In genomic region chr9:62801372-62801811, GRCh38 we compare ENCODE assay signal across 8 cellular contexts.
DNase-seq lines count a peak whose midpoint lies in the region; ATAC-seq and TF ChIP-seq lines count a peak whose summit lies in the region.
"Not testable (repeated sequence)": the region's sequence is repeated elsewhere in the genome, so short reads cannot be mapped to it uniquely, and the experiment has no call there.

No MANE protein-coding gene starts in this region.

- H3K36me3 ChIP-seq in HCT116 (ENCODE audit: control insufficient read depth in 1 of 2, insufficient read depth in 2 of 2, low read length in 2 of 2); endodermal cell (ENCODE audit: control insufficient read depth, insufficient read depth, low read length); iPS-18a (ENCODE audit: control insufficient read depth, low read depth, low read length); naive thymus-derived CD4-positive, alpha-beta T cell (ENCODE audit: control insufficient read depth in 2 of 3, insufficient read depth in 3 of 3, low read length in 3 of 3): not testable (repeated sequence)

- POLR2A ChIA-PET in HCT116 (lab: Charles Lee); naive thymus-derived CD4-positive, alpha-beta T cell (lab: Charles Lee): not testable (repeated sequence)
- POLR2A ChIA-PET in activated naive CD8-positive, alpha-beta T cell treated with anti-CD3 and anti-CD28 coated beads, Interleukin-2, amount 10 ng/mL, durations not matched to agents 7 days and 5 days (lab: Charles Lee): interaction anchor here (3.3 kb wide), 1 partner anchor 1016 kb away, joined by 37 read pairs; no protein-coding TSS in a partner anchor

- 13 to 16% methylated on average over 14 to 15 of the region's 15 CpGs for WGBS in endodermal cell (ENCODE audit: insufficient coverage in 1 of 2, insufficient read length in 1 of 2), 2 experiments

- not testable (repeated sequence) for TF ChIP-seq CTCF in HCT116 (IDR thresholded peaks at IDR 0.05 in 2 of 3, conservative IDR thresholded peaks at IDR 0.05 in 1 of 3; ENCODE audit: borderline replicate concordance in 1 of 3, insufficient read depth in 1 of 3, low read depth in 2 of 3, low read length in 2 of 3); endodermal cell (conservative IDR thresholded peaks at IDR 0.05)

- H3K4me1 Mint-ChIP-seq in T-helper 17 cell: peaks cover 22% of the 10 kb centered on the region
- peaks cover 23% of the 10 kb centered on the region for H3K4me1 Mint-ChIP-seq in activated naive CD8-positive, alpha-beta T cell treated with anti-CD3 and anti-CD28 coated beads, Interleukin-2, amount 10 ng/mL, durations not matched to agents 7 days and 5 days
- H3K4me1 Mint-ChIP-seq in endodermal cell: peaks cover 20% of the 10 kb centered on the region
- peaks cover 28 to 41% (median 33%) of the 10 kb centered on the region in 7 donors for H3K4me1 Mint-ChIP-seq in naive thymus-derived CD4-positive, alpha-beta T cell

- not testable (repeated sequence) for H3K4me1 ChIP-seq in HCT116 (ENCODE audit: control insufficient read depth in 1 of 2, insufficient read depth in 2 of 2, low read length in 2 of 2); endodermal cell (ENCODE audit: control insufficient read depth, insufficient read depth, low read length); iPS-18a (ENCODE audit: control insufficient read depth, low read depth, low read length)
- H3K4me1 ChIP-seq in naive thymus-derived CD4-positive, alpha-beta T cell (ENCODE audit: control insufficient read depth in 2 of 2, insufficient read depth in 2 of 2, low read length in 2 of 2): peaks cover 3 to 14% of the 10 kb centered on the region in 2 donors

- TF ChIP-seq RAD21 in HCT116 (IDR thresholded peaks at IDR 0.05; ENCODE audit: low read depth): not testable (repeated sequence)

- not testable (repeated sequence) for ATAC-seq in HCT116; activated naive CD8-positive, alpha-beta T cell treated with anti-CD3 and anti-CD28 coated beads, Interleukin-2, amount 10 ng/mL, durations not matched to agents 7 days and 5 days (ENCODE audit: low read depth)
- ATAC-seq in T-helper 17 cell: peak; percentile 35
- ATAC-seq in naive thymus-derived CD4-positive, alpha-beta T cell: peak; percentile 36

- not testable (repeated sequence) for H4K20me1 ChIP-seq in HCT116 (ENCODE audit: insufficient read depth)

- not testable (repeated sequence) for H2AFZ ChIP-seq in HCT116 (ENCODE audit: low read depth, low read length, poor library complexity, severe bottlenecking)

- TF ChIP-seq POLR2A in HCT116 (IDR thresholded peaks at IDR 0.05; ENCODE audit: borderline replicate concordance, extremely low read depth, insufficient read depth, insufficient read length): not testable (repeated sequence)

- H3K4me3 Mint-ChIP-seq in T-helper 17 cell (peak overlapping the region; percentile 73), endodermal cell (peak overlapping the region; percentile 64)
- peak overlapping the region; percentile 79 for H3K4me3 Mint-ChIP-seq in activated naive CD8-positive, alpha-beta T cell treated with anti-CD3 and anti-CD28 coated beads, Interleukin-2, amount 10 ng/mL, durations not matched to agents 7 days and 5 days
- peak overlapping the region; percentile 44 to 79 (median 65) for H3K4me3 Mint-ChIP-seq in naive thymus-derived CD4-positive, alpha-beta T cell

- H3K9me3 ChIP-seq in HCT116 (ENCODE audit: control insufficient read depth in 1 of 2, insufficient read depth in 1 of 2, low read depth in 1 of 2, low read length in 2 of 2); T-helper 17 cell (ENCODE audit: control insufficient read depth, low read length, poor library complexity, severe bottlenecking); iPS-18a (ENCODE audit: control insufficient read depth, low read depth, low read length); naive thymus-derived CD4-positive, alpha-beta T cell (ENCODE audit: control insufficient read depth in 2 of 3, low read length in 3 of 3): not testable (repeated sequence)
- peaks cover 18% of the 10 kb centered on the region for H3K9me3 ChIP-seq in endodermal cell (ENCODE audit: control insufficient read depth, low read length)

- CTCF ChIA-PET in HCT116 (lab: Charles Lee); naive thymus-derived CD4-positive, alpha-beta T cell (lab: Charles Lee): not testable (repeated sequence)

- DNase-seq in Ammon's horn (ENCODE audit: low spot score) (peak; percentile 79), endodermal cell (peak; percentile 74)
- not testable (repeated sequence) for DNase-seq in HCT116 (ENCODE audit: low read depth, low spot score); T-helper 17 cell; activated naive CD8-positive, alpha-beta T cell treated with anti-CD3 and anti-CD28 coated beads, Interleukin-2, amount 10 ng/mL, durations not matched to agents 7 days and 5 days
- DNase-seq in naive thymus-derived CD4-positive, alpha-beta T cell: peak in 2 of 9 donors; percentile 14 to 15
- DNase-seq in stimulated activated CD8-positive, alpha-beta memory T cell treated with anti-CD3 and anti-CD28 coated beads, Interleukin-4, amount 100 ng/mL, for 48 hours: peak; percentile 42

- RAD21 ChIA-PET in HCT116 (lab: Charles Lee; ENCODE audit: low non-redundant PET in 1 of 2, low total read pairs in 2 of 2, uncharacterized antibody in 2 of 2, unreplicated experiment in 2 of 2): not testable (repeated sequence)

- H3K4me3 ChIP-seq in HCT116 (replicated peaks in 1 of 2; ENCODE audit: low read depth in 1 of 2, low read length in 2 of 2) (peak overlapping the region in 1 of 2 experiments; percentile 59; a peak in 2 of 4 replicates), endodermal cell (ENCODE audit: low read length) (peak overlapping the region; percentile 66), iPS-18a (ENCODE audit: low read length) (peak overlapping the region; percentile 67)
- not testable (repeated sequence) for H3K4me3 ChIP-seq in naive thymus-derived CD4-positive, alpha-beta T cell (ENCODE audit: low read length)

- not testable (repeated sequence) for H3K79me2 ChIP-seq in HCT116 (ENCODE audit: insufficient read depth, low read length)

- not testable (repeated sequence) for H3K9me2 ChIP-seq in HCT116 (ENCODE audit: insufficient read depth)

- H3K27ac ChIP-seq in HCT116 (ENCODE audit: low read depth, low read length); endodermal cell (ENCODE audit: low read depth, low read length); iPS-18a (ENCODE audit: low read length); naive thymus-derived CD4-positive, alpha-beta T cell (ENCODE audit: low read depth, low read length): not testable (repeated sequence)

- peak overlapping the region; percentile 39 for H3K27ac Mint-ChIP-seq in T-helper 17 cell
- H3K27ac Mint-ChIP-seq in activated naive CD8-positive, alpha-beta T cell treated with anti-CD3 and anti-CD28 coated beads, Interleukin-2, amount 10 ng/mL, durations not matched to agents 7 days and 5 days: peak overlapping the region; percentile 29
- not testable (repeated sequence) for H3K27ac Mint-ChIP-seq in endodermal cell
- peak overlapping the region in 1 of 9 donors; percentile 79 for H3K27ac Mint-ChIP-seq in naive thymus-derived CD4-positive, alpha-beta T cell

- H3K9ac ChIP-seq in HCT116 (ENCODE audit: low read length): peak overlapping the region; percentile 61; the same call in 1 of the 2 replicates
- H3K9ac ChIP-seq in endodermal cell (ENCODE audit: extremely low read depth, low read length, poor library complexity, severe bottlenecking); iPS-18a (ENCODE audit: low read length): not testable (repeated sequence)

- not testable (repeated sequence) for H3K36me3 Mint-ChIP-seq in T-helper 17 cell (ENCODE audit: low read depth); activated naive CD8-positive, alpha-beta T cell treated with anti-CD3 and anti-CD28 coated beads, Interleukin-2, amount 10 ng/mL, durations not matched to agents 7 days and 5 days; endodermal cell (ENCODE audit: low read depth)
- peaks cover 0 to 17% (median 0%) of the 10 kb centered on the region in 5 donors for H3K36me3 Mint-ChIP-seq in naive thymus-derived CD4-positive, alpha-beta T cell

- TSS peak; percentile 70 for BruUV-seq in HCT116 (replicated peaks; lab: Mats Ljungman, UMichigan)

- H3K27me3 Mint-ChIP-seq in T-helper 17 cell: peaks cover 51% of the 10 kb centered on the region
- peaks cover 47% of the 10 kb centered on the region for H3K27me3 Mint-ChIP-seq in activated naive CD8-positive, alpha-beta T cell treated with anti-CD3 and anti-CD28 coated beads, Interleukin-2, amount 10 ng/mL, durations not matched to agents 7 days and 5 days
- H3K27me3 Mint-ChIP-seq in endodermal cell (ENCODE audit: insufficient read depth): peaks cover 77% of the 10 kb centered on the region
- H3K27me3 Mint-ChIP-seq in naive thymus-derived CD4-positive, alpha-beta T cell: peaks cover 47 to 59% (median 57%) of the 10 kb centered on the region in 5 donors

- not testable (repeated sequence) for H3K27me3 ChIP-seq in HCT116 (ENCODE audit: insufficient read depth, low read length)
- peaks cover 80% of the 10 kb centered on the region for H3K27me3 ChIP-seq in endodermal cell (ENCODE audit: control insufficient read depth, insufficient read depth, low read length, poor library complexity, severe bottlenecking)
- peaks cover 80% of the 10 kb centered on the region for H3K27me3 ChIP-seq in iPS-18a (ENCODE audit: control insufficient read depth, insufficient read depth, low read length)
- peaks cover 0 to 15% of the 10 kb centered on the region in 2 donors for H3K27me3 ChIP-seq in naive thymus-derived CD4-positive, alpha-beta T cell (ENCODE audit: control insufficient read depth in 2 of 2, insufficient read depth in 2 of 2, low read length in 2 of 2)

- intact Hi-C loops in HCT116 (cut with micrococcal nuclease); naive thymus-derived CD4-positive, alpha-beta T cell (cut with micrococcal nuclease): not testable (repeated sequence)

- H3K4me2 ChIP-seq in HCT116 (ENCODE audit: low read length): peak overlapping the region; percentile 53

- not testable (repeated sequence) for H3K9me3 Mint-ChIP-seq in activated naive CD8-positive, alpha-beta T cell treated with anti-CD3 and anti-CD28 coated beads, Interleukin-2, amount 10 ng/mL, durations not matched to agents 7 days and 5 days
- H3K9me3 Mint-ChIP-seq in endodermal cell: peaks cover 30% of the 10 kb centered on the region
- H3K9me3 Mint-ChIP-seq in naive thymus-derived CD4-positive, alpha-beta T cell: peaks cover 0 to 22% (median 9%) of the 10 kb centered on the region in 11 donors
